9 cellular contexts compared by ENCODE assay signal in the genomic region with DNA sequence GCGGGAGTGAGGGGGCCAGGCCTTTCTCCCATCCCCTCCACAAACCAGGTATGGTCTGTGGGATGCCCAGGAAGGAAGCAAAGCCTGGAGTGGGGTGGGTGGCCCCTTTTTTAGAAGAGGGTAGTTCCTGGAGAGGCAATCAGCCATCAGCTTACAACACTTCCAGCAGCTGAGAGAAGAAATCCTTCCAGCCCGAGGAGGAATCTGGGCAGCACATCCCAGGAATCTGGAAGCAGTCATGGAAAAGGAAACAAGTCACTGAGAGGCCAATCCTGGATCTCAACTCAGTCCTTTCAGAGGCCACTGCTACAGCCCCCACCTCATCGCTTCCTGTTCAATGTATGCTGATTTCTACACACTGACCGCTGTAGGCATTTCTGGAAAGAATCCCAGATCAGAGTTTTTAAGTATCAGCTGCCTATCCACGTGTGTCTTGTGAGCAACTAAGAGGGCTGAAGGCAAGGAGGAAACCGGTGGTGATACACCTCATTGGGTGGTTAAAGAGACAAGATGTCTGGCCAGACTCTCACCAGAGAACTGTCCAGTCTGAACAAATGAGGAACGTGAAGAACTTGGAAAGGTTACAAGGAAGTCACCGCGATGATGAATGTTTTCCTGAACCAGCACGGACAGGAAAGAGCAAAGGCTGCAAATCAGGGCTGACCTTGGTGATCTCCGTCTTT. TPM values are rescaled to one million over a fixed set of nuclear protein-coding genes. Genes with fewer than 3 reads are reported as not detected.
DNase-seq lines count a peak whose midpoint lies in the region; ATAC-seq and TF ChIP-seq lines count a peak whose summit lies in the region.
"Had no signal": no experiment of that assay in that cellular context is flagged by ENCODE, and none has a peak within 500 bp of the region (broad histone marks: within the 10 kb centered on the region; RNA-seq: fewer than 3 reads in every experiment).

No MANE protein-coding gene starts in this region.

- no peak overlapping the region for H3K27ac ChIP-seq in SJCRH30
- H3K27ac ChIP-seq in parathyroid adenoma, result peak overlapping the region; percentile 60

- H3K4me3 ChIP-seq in SJCRH30, result no peak overlapping the region
- H3K4me3 ChIP-seq in parathyroid adenoma (ENCODE audit: low read depth, low read length), result no peak overlapping the region

- H3K9me3 ChIP-seq in SJCRH30 (replicated peaks), result no peaks in the 10 kb centered on the region
- H3K9me3 ChIP-seq in parathyroid adenoma (ENCODE audit: control insufficient read depth, low read length), result no peaks in the 10 kb centered on the region

- no peaks in the 10 kb centered on the region for H3K27me3 ChIP-seq in SJCRH30
- no peaks in the 10 kb centered on the region for H3K27me3 ChIP-seq in parathyroid adenoma (ENCODE audit: control insufficient read depth, insufficient read depth, low read length)

- DNase-seq in DMS79 (lab: John Stamatoyannopoulos, UW) (peak; percentile 42), SJCRH30 (peak; percentile 32 to 59), fibroblast of the conjunctiva (ENCODE audit: low read depth) (peak; percentile 86), NCI-H82 treated with DMSO at 0.1 percent for 48 hours (lab: John Stamatoyannopoulos, UW; ENCODE audit: unreplicated experiment) (no peak), activated gamma-delta T cell (lab: John Stamatoyannopoulos, UW) (no peak)
- DNase-seq in stimulated activated CD4-positive, alpha-beta T cell treated with anti-CD3 and anti-CD28 coated beads, Interleukin-15, amount 100 ng/mL, for 24 hours, result no peak

- H3K79me2 ChIP-seq in parathyroid adenoma, result no peaks in the 10 kb centered on the region

- no peak for ATAC-seq in HG02870 (IDR thresholded peaks at IDR 0.05; ENCODE audit: unreplicated experiment)
- ATAC-seq: HCT116 had no signal

- H2AFZ ChIP-seq in parathyroid adenoma, result peak overlapping the region; percentile 58

- H3K4me1 ChIP-seq in SJCRH30 (peaks cover 3% of the 10 kb centered on the region; the same call in 1 of the 2 replicates), parathyroid adenoma (no peaks in the 10 kb centered on the region)

- H3K9ac ChIP-seq in parathyroid adenoma, result no peak overlapping the region

- no peaks in the 10 kb centered on the region for H3K36me3 ChIP-seq in SJCRH30
- H3K36me3 ChIP-seq in parathyroid adenoma (ENCODE audit: control insufficient read depth, insufficient read depth, low read length), result no peaks in the 10 kb centered on the region

- H3K4me2 ChIP-seq in parathyroid adenoma (ENCODE audit: low read length), result no peak overlapping the region

- TF ChIP-seq CTCF in parathyroid adenoma (IDR thresholded peaks at IDR 0.05), result no peak

RNA-seq across cellular contexts. Expression of gene GPCPD1, which starts 46.5 kb away (rescaled TPM):
- total RNA-seq in SJCRH30 (2014; rRNA removed; shearing (Covaris generic)), result 15.5 and 19.7 TPM in 2 replicates

Comparison
In these comparisons a context has a peak if more than half of its experiments do, and no peak if none do; other contexts are left out.
1. DNase-seq: peak in DMS79 (single experiment), SJCRH30 (2 of 2) and fibroblast of the conjunctiva (single experiment); none in NCI-H82 treated with DMSO at 0.1 percent for 48 hours (single experiment), activated gamma-delta T cell (single experiment) and stimulated activated CD4-positive, alpha-beta T cell treated with anti-CD3 and anti-CD28 coated beads, Interleukin-15, amount 100 ng/mL, for 24 hours (single experiment).